In the genomic region with DNA sequence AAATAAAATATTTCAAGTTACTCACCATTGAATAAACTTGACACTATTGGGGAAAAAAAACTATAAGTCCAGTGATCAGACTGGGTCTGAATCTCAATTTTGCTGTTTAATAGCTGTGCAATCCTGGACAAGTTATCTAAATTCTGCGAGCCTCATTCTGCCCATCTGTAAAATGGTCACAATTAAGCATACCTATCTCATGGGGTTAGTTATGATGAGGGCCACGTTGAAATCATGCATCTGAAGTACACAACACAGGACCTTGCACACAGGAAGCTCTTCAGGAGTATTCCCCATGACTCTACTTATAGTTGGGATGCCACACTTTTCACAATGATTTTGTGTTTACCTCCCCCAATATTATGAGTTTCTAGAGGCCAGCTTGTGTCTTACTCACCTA, we compare ENCODE assay signal across 2 cellular contexts.
TF ChIP-seq lines count a peak whose summit lies in the region.

No MANE protein-coding gene starts in this region.

TF ChIP-seq in HepG2, 621 proteins besides CTCF, POLR2A, EP300 and RAD21:
- TF ChIP-seq ZNF629 (CRISPR knock-in tag; conservative IDR thresholded peaks at IDR 0.05) (peak; percentile 80), SRSF9 (IDR thresholded peaks at IDR 0.05; ENCODE audit: borderline replicate concordance, insufficient read depth, low read depth, low read length, poor library complexity, severe bottlenecking) (no peak)
TF ChIP-seq in HepG2: peak in this region for 1.

TF ChIP-seq in K562, 482 proteins besides CTCF, POLR2A, EP300 and RAD21:
- no peak for TF ChIP-seq POLR2G (IDR thresholded peaks at IDR 0.05; ENCODE audit: low read depth, low read length)
- peak; percentile 54; the same call in 1 of the 2 replicates for TF ChIP-seq BCOR (IDR thresholded peaks at IDR 0.05)
- TF ChIP-seq KDM1A (IDR thresholded peaks at IDR 0.05), result 0 out of 4 replicates have a peak, but pooled peaks of 1 of the 2 experiments have one; percentile 17
- no peak for TF ChIP-seq DACH1 (IDR thresholded peaks at IDR 0.05; ENCODE audit: partially characterized antibody)
- no peak for TF ChIP-seq ZNF431 (CRISPR knock-in tag; IDR thresholded peaks at IDR 0.05)
- TF ChIP-seq, protein P1, sequence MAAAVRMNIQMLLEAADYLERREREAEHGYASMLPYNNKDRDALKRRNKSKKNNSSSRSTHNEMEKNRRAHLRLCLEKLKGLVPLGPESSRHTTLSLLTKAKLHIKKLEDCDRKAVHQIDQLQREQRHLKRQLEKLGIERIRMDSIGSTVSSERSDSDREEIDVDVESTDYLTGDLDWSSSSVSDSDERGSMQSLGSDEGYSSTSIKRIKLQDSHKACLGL (CRISPR knock-in tag; IDR thresholded peaks at IDR 0.05; ENCODE audit: borderline replicate concordance, poor library complexity, severe bottlenecking), result no peak
- TF ChIP-seq ADNP (tag; IDR thresholded peaks at IDR 0.05), result peak; percentile 65; the same call in 1 of the 2 replicates
- peak; percentile 87 for TF ChIP-seq RBM25 (IDR thresholded peaks at IDR 0.05; ENCODE audit: low read depth, low read length, severe bottlenecking)
